In genomic region chr12:9740109-9740750, GRCh38 we compare ENCODE assay signal across 9 cellular contexts. TPM values are rescaled to one million over a fixed set of nuclear protein-coding genes. Genes with fewer than 3 reads are reported as not detected.
DNase-seq lines count a peak whose midpoint lies in the region; ATAC-seq and TF ChIP-seq lines count a peak whose summit lies in the region.
"Had no signal": no experiment of that assay in that cellular context is flagged by ENCODE, and none has a peak within 500 bp of the region (broad histone marks: within the 10 kb centered on the region; RNA-seq: fewer than 3 reads in every experiment).

No MANE protein-coding gene starts in this region.

- H3K27ac ChIP-seq in C4-2B (peak overlapping the region; percentile 34; the same call in 1 of the 2 replicates), HUES6 (ENCODE audit: low read depth, low read length) (no peak overlapping the region), mesendoderm (ENCODE audit: low read depth, low read length) (no peak overlapping the region)

- H3K27me3 ChIP-seq in HUES6 (ENCODE audit: control insufficient read depth, insufficient read depth, low read length): no peaks in the 10 kb centered on the region
- H3K27me3 ChIP-seq in mesendoderm (ENCODE audit: insufficient read depth, low read length, poor library complexity): no peaks in the 10 kb centered on the region

- H2AK5ac ChIP-seq in mesendoderm (ENCODE audit: low read length): no peak overlapping the region

- no peak overlapping the region for H3K18ac ChIP-seq in mesendoderm (ENCODE audit: low read length)

- H4K8ac ChIP-seq in mesendoderm (ENCODE audit: low read depth, low read length): no peak overlapping the region

- no peak overlapping the region for H2BK5ac ChIP-seq in mesendoderm (ENCODE audit: low read length)

- no peak overlapping the region for H4K5ac ChIP-seq in mesendoderm (ENCODE audit: low read length)

- H3K9ac ChIP-seq in HUES6 (ENCODE audit: low read length) (no peak overlapping the region), mesendoderm (ENCODE audit: low read length) (no peak overlapping the region)

- peak overlapping the region; percentile 85 for H3K4me3 Mint-ChIP-seq in natural killer cell

- H3K9me3 Mint-ChIP-seq in natural killer cell: no peaks in the 10 kb centered on the region

- H3K4me1 ChIP-seq in HUES6 (ENCODE audit: control insufficient read depth, insufficient read depth, low read length) (peaks cover 3% of the 10 kb centered on the region; the same call in 1 of the 2 replicates), mesendoderm (ENCODE audit: control insufficient read depth, low read depth, low read length) (no peaks in the 10 kb centered on the region)

- no peak overlapping the region for H3K4me2 ChIP-seq in mesendoderm (ENCODE audit: low read length)

- no peak overlapping the region for H3K23ac ChIP-seq in mesendoderm (ENCODE audit: low read length)

- no peak overlapping the region for H2BK120ac ChIP-seq in mesendoderm (ENCODE audit: low read depth, low read length)

- no peaks in the 10 kb centered on the region for H3K79me2 ChIP-seq in mesendoderm (ENCODE audit: control insufficient read depth, insufficient read depth, low read length)

- intact Hi-C loops in natural killer cell (cut with micrococcal nuclease): no loop called here

- no CpG with 5 or more reads among the region's 7 CpGs for WGBS in mesendoderm (ENCODE audit: extremely low coverage, insufficient coverage, low lambda C conversion rate)

- H3K4me1 Mint-ChIP-seq in natural killer cell: peaks cover 53 to 55% of the 10 kb centered on the region in 2 donors

- no peak overlapping the region for H3K4ac ChIP-seq in mesendoderm (ENCODE audit: low read depth, low read length)

- no peak overlapping the region for H3K56ac ChIP-seq in mesendoderm (ENCODE audit: low read length)

- no peaks in the 10 kb centered on the region for H3K36me3 ChIP-seq in HUES6 (ENCODE audit: control insufficient read depth, insufficient read depth, low read length)
- no peaks in the 10 kb centered on the region for H3K36me3 ChIP-seq in mesendoderm (ENCODE audit: control insufficient read depth, insufficient read depth, low read length)

- ATAC-seq in natural killer cell (peak in 1 of 3 donors; percentile 29), HG03175 (IDR thresholded peaks at IDR 0.05; ENCODE audit: unreplicated experiment) (no peak), HG03025 (IDR thresholded peaks at IDR 0.05; ENCODE audit: low FRiP score, unreplicated experiment) (no peak)

- peak; percentile 25 for DNase-seq in central memory CD4-positive, alpha-beta T cell
- DNase-seq in natural killer cell (no peak), mesendoderm (no peak), middle frontal gyrus (ENCODE audit: extremely low spot score, low spot score) (no peak)
- DNase-seq: GDM1 had no signal

- no peak for TF ChIP-seq CTCF in C4-2B (conservative IDR thresholded peaks at IDR 0.05)
- no peak for TF ChIP-seq CTCF in natural killer cell (IDR thresholded peaks at IDR 0.05)

- H3K27ac Mint-ChIP-seq in natural killer cell: peak overlapping the region; percentile 80 to 81

- H3K36me3 Mint-ChIP-seq in natural killer cell: no peaks in the 10 kb centered on the region

- H3K4me3 ChIP-seq in HUES6 (ENCODE audit: low read depth, low read length): peak overlapping the region; percentile 42
- no peak overlapping the region for H3K4me3 ChIP-seq in mesendoderm (ENCODE audit: low read length)

- no peaks in the 10 kb centered on the region for H3K79me1 ChIP-seq in mesendoderm (ENCODE audit: low read length)

- H3K27me3 Mint-ChIP-seq in natural killer cell (ENCODE audit: low read depth in 2 of 2): no peaks in the 10 kb centered on the region

- no peak overlapping the region for H2BK15ac ChIP-seq in mesendoderm (replicated peaks; ENCODE audit: low read depth)

- H3K9me3 ChIP-seq in HUES6 (ENCODE audit: control insufficient read depth, insufficient read depth, low read depth, low read length): no peaks in the 10 kb centered on the region

RNA-seq across cellular contexts. Expression of gene CLECL1, which starts 7.3 kb away (rescaled TPM):
- 1 to 10 TPM in 1 of 3 donors, under 1 TPM in 2; 0.64 to 1.5 (median 0.72) TPM for total RNA-seq in natural killer cell
- not detected for polyA plus RNA-seq in mesendoderm (2013, experiment 1 of 2)
- polyA plus RNA-seq in mesendoderm (2013, experiment 2 of 2): not detected

RNA-seq across cellular contexts. Expression of gene CD69, which starts 20.5 kb away (rescaled TPM):
- total RNA-seq in natural killer cell: 1,000 to 10,000 TPM in 1 of 3 donors, 100 to 1,000 TPM in 2; 739 to 1,541 (median 990) TPM
- polyA plus RNA-seq in mesendoderm (2013, experiment 1 of 2): 0.03 TPM
- 0.03 TPM for polyA plus RNA-seq in mesendoderm (2013, experiment 2 of 2)
